15 cellular contexts compared by ENCODE assay signal in genomic region chr2:11865820-11866219, GRCh38.
DNase-seq lines count a peak whose midpoint lies in the region; ATAC-seq and TF ChIP-seq lines count a peak whose summit lies in the region.
"Had no signal": no experiment of that assay in that cellular context is flagged by ENCODE, and none has a peak within 500 bp of the region (broad histone marks: within the 10 kb centered on the region; RNA-seq: fewer than 3 reads in every experiment).

No MANE protein-coding gene starts in this region.

- no peaks in the 10 kb centered on the region for H3K36me3 ChIP-seq in colonic mucosa
- H3K36me3 ChIP-seq in SJCRH30, result no peaks in the 10 kb centered on the region

- ATAC-seq in activated CD8-positive, alpha-beta memory T cell treated with anti-CD3 and anti-CD28 coated beads, Interleukin-2, amount 10 ng/mL, durations not matched to agents 7 days and 5 days, result no peak
- no peak for ATAC-seq in naive B cell (ENCODE audit: low read depth in 2 of 2)
- ATAC-seq in stimulated activated naive B cell treated with anti-CD40 and anti-IgM and Interleukin-4, amounts not matched to agents 10 μg/mL and 1 μg/mL and 100 μg/mL, for 72 hours (replicated peaks), result no peak
- ATAC-seq: GM23338 had no signal

- no peak overlapping the region for H3K9ac ChIP-seq in colonic mucosa (ENCODE audit: low read depth in 2 of 2, low read length in 2 of 2)

- DNase-seq in activated CD8-positive, alpha-beta memory T cell treated with anti-CD3 and anti-CD28 coated beads, Interleukin-2, amount 10 ng/mL, durations not matched to agents 7 days and 5 days, result peak; percentile 32
- DNase-seq in activated CD8-positive, alpha-beta memory T cell treated with anti-CD3 and anti-CD28 coated beads for 24 hours, result no peak
- peak; percentile 6 for DNase-seq in colonic mucosa
- no peak for DNase-seq in naive B cell
- no peak for DNase-seq in stimulated activated naive B cell treated with anti-CD40 and anti-IgM and Interleukin-4, amounts not matched to agents 10 μg/mL and 1 μg/mL and 100 μg/mL, for 72 hours
- no peak for DNase-seq in posterior vena cava (ENCODE audit: low spot score)
- DNase-seq in SJCRH30, result no peak
- DNase-seq in stimulated activated naive CD4-positive, alpha-beta T cell treated with Interleukin-2 at 50 U/mL for 16 hours (lab: John Stamatoyannopoulos, UW), result no peak
- DNase-seq: 8988T; Calu3; CD4-positive, alpha-beta T cell; EL; NCI-H1436; NCI-H1930 had no signal

- H3K27me3 ChIP-seq in colonic mucosa, result no peaks in the 10 kb centered on the region
- H3K27me3 ChIP-seq in SJCRH30, result no peaks in the 10 kb centered on the region

- H3K4me1 Mint-ChIP-seq in activated CD8-positive, alpha-beta memory T cell treated with anti-CD3 and anti-CD28 coated beads, Interleukin-2, amount 10 ng/mL, durations not matched to agents 7 days and 5 days, result peaks cover 13% of the 10 kb centered on the region
- peaks cover 67 to 83% (median 83%) of the 10 kb centered on the region in 3 donors for H3K4me1 Mint-ChIP-seq in naive B cell
- H3K4me1 Mint-ChIP-seq in stimulated activated naive B cell treated with anti-CD40 and anti-IgM and Interleukin-4, amounts not matched to agents 10 μg/mL and 1 μg/mL and 100 μg/mL, for 72 hours, result peaks cover 66 to 73% of the 10 kb centered on the region in 2 donors

- intact Hi-C loops in colonic mucosa (cut with DNase I), result loop anchor here (2.0 kb wide), 1 partner anchor 1141 kb away; no protein-coding TSS in a partner anchor
- intact Hi-C loops in posterior vena cava (cut with DNase I), result loop anchor here in 1 of 2 donors (10.0 kb wide), 2 partner anchors 849 to 1069 kb away; partner anchors contain the start of gene TRIB2

- H3K27me3 Mint-ChIP-seq in activated CD8-positive, alpha-beta memory T cell treated with anti-CD3 and anti-CD28 coated beads, Interleukin-2, amount 10 ng/mL, durations not matched to agents 7 days and 5 days, result peaks cover 16% of the 10 kb centered on the region
- no peaks in the 10 kb centered on the region for H3K27me3 Mint-ChIP-seq in naive B cell
- H3K27me3 Mint-ChIP-seq in stimulated activated naive B cell treated with anti-CD40 and anti-IgM and Interleukin-4, amounts not matched to agents 10 μg/mL and 1 μg/mL and 100 μg/mL, for 72 hours, result no peaks in the 10 kb centered on the region
- H3K27me3 Mint-ChIP-seq: CD4-positive, alpha-beta T cell had no signal

- CTCF ChIA-PET in activated CD8-positive, alpha-beta memory T cell treated with anti-CD3 and anti-CD28 coated beads, Interleukin-2, amount 10 ng/mL, durations not matched to agents 7 days and 5 days (lab: Charles Lee), result interaction anchor here (4.9 kb wide), 1 partner anchor 851 kb away, joined by 27 read pairs; the partner anchor contains the start of gene TRIB2

- no peak overlapping the region for H3K27ac ChIP-seq in colonic mucosa
- H3K27ac ChIP-seq in SJCRH30, result no peak overlapping the region

- H3K9me3 Mint-ChIP-seq in activated CD8-positive, alpha-beta memory T cell treated with anti-CD3 and anti-CD28 coated beads, Interleukin-2, amount 10 ng/mL, durations not matched to agents 7 days and 5 days (ENCODE audit: low read depth), result no peaks in the 10 kb centered on the region
- no peaks in the 10 kb centered on the region for H3K9me3 Mint-ChIP-seq in naive B cell
- H3K9me3 Mint-ChIP-seq in stimulated activated naive B cell treated with anti-CD40 and anti-IgM and Interleukin-4, amounts not matched to agents 10 μg/mL and 1 μg/mL and 100 μg/mL, for 72 hours, result peaks cover 0 to 4% of the 10 kb centered on the region in 2 donors
- H3K9me3 Mint-ChIP-seq: CD4-positive, alpha-beta T cell had no signal

- H3K4me1 ChIP-seq in colonic mucosa, result no peaks in the 10 kb centered on the region
- peaks cover 11% of the 10 kb centered on the region for H3K4me1 ChIP-seq in SJCRH30

- H3K27ac Mint-ChIP-seq in activated CD8-positive, alpha-beta memory T cell treated with anti-CD3 and anti-CD28 coated beads, Interleukin-2, amount 10 ng/mL, durations not matched to agents 7 days and 5 days, result no peak overlapping the region
- H3K27ac Mint-ChIP-seq in naive B cell, result peak overlapping the region in 4 of 6 donors; percentile 30 to 96 (median 84)
- peak overlapping the region; percentile 85 for H3K27ac Mint-ChIP-seq in stimulated activated naive B cell treated with anti-CD40 and anti-IgM and Interleukin-4, amounts not matched to agents 10 μg/mL and 1 μg/mL and 100 μg/mL, for 72 hours
- H3K27ac Mint-ChIP-seq: CD4-positive, alpha-beta T cell; GM23338 had no signal

- TF ChIP-seq CTCF in colonic mucosa (IDR thresholded peaks at IDR 0.05), result no peak

- H3K4me3 ChIP-seq in colonic mucosa, result no peak overlapping the region
- no peak overlapping the region for H3K4me3 ChIP-seq in SJCRH30
- H3K4me3 ChIP-seq: GM23338 had no signal

- H3K36me3 Mint-ChIP-seq in activated CD8-positive, alpha-beta memory T cell treated with anti-CD3 and anti-CD28 coated beads, Interleukin-2, amount 10 ng/mL, durations not matched to agents 7 days and 5 days, result no peaks in the 10 kb centered on the region
- no peaks in the 10 kb centered on the region for H3K36me3 Mint-ChIP-seq in naive B cell
- H3K36me3 Mint-ChIP-seq in stimulated activated naive B cell treated with anti-CD40 and anti-IgM and Interleukin-4, amounts not matched to agents 10 μg/mL and 1 μg/mL and 100 μg/mL, for 72 hours, result peaks cover under 1 to 5% of the 10 kb centered on the region in 2 donors

- H3K9me3 ChIP-seq in colonic mucosa (no peaks in the 10 kb centered on the region), SJCRH30 (replicated peaks) (no peaks in the 10 kb centered on the region)

- no peak overlapping the region for H3K4me3 Mint-ChIP-seq in activated CD8-positive, alpha-beta memory T cell treated with anti-CD3 and anti-CD28 coated beads, Interleukin-2, amount 10 ng/mL, durations not matched to agents 7 days and 5 days
- H3K4me3 Mint-ChIP-seq in naive B cell, result peak overlapping the region in 5 of 8 donors; percentile 13 to 85 (median 28)
- no peak overlapping the region for H3K4me3 Mint-ChIP-seq in stimulated activated naive B cell treated with anti-CD40 and anti-IgM and Interleukin-4, amounts not matched to agents 10 μg/mL and 1 μg/mL and 100 μg/mL, for 72 hours
- H3K4me3 Mint-ChIP-seq: CD4-positive, alpha-beta T cell; GM23338 had no signal

Comparison
In these comparisons a context has a peak if more than half of its experiments do, and no peak if none do; other contexts are left out.
1. DNase-seq: peak in activated CD8-positive, alpha-beta memory T cell treated with anti-CD3 and anti-CD28 coated beads, Interleukin-2, amount 10 ng/mL, durations not matched to agents 7 days and 5 days (single experiment) and colonic mucosa (single experiment); none in activated CD8-positive, alpha-beta memory T cell treated with anti-CD3 and anti-CD28 coated beads for 24 hours (single experiment), naive B cell (single experiment), stimulated activated naive B cell treated with anti-CD40 and anti-IgM and Interleukin-4, amounts not matched to agents 10 μg/mL and 1 μg/mL and 100 μg/mL, for 72 hours (single experiment), posterior vena cava (single experiment), SJCRH30 (0 of 2) and stimulated activated naive CD4-positive, alpha-beta T cell treated with Interleukin-2 at 50 U/mL for 16 hours (single experiment).
2. H3K4me3 Mint-ChIP-seq: peak in naive B cell (5 of 8); none in activated CD8-positive, alpha-beta memory T cell treated with anti-CD3 and anti-CD28 coated beads, Interleukin-2, amount 10 ng/mL, durations not matched to agents 7 days and 5 days (single experiment) and stimulated activated naive B cell treated with anti-CD40 and anti-IgM and Interleukin-4, amounts not matched to agents 10 μg/mL and 1 μg/mL and 100 μg/mL, for 72 hours (0 of 2).